1 cellular context compared by ENCODE assay signal in genomic region chr13:28470286-28470685, GRCh38.
TF ChIP-seq lines count a peak whose summit lies in the region.

No MANE protein-coding gene starts in this region.

TF ChIP-seq in HepG2, 621 proteins besides CTCF, POLR2A, EP300 and RAD21:
- TF ChIP-seq NCOR1 (IDR thresholded peaks at IDR 0.05; ENCODE audit: borderline replicate concordance, low read length) (no peak), DMAP1 (CRISPR knock-in tag; IDR thresholded peaks at IDR 0.05) (no peak), POGZ (CRISPR knock-in tag; IDR thresholded peaks at IDR 0.05) (no peak), TEAD3 (CRISPR knock-in tag; optimal IDR thresholded peaks at IDR 0.05; ENCODE audit: borderline replicate concordance) (no peak), ZNF746 (CRISPR knock-in tag; IDR thresholded peaks at IDR 0.05) (no peak), RBM39 (IDR thresholded peaks at IDR 0.05; ENCODE audit: low read depth, low read length, poor library complexity, severe bottlenecking) (no peak), ZNF792 (CRISPR knock-in tag; IDR thresholded peaks at IDR 0.05) (no peak), ZFX (CRISPR knock-in tag; IDR thresholded peaks at IDR 0.05; ENCODE audit: low read depth) (no peak), ZFP36L1 (CRISPR knock-in tag; IDR thresholded peaks at IDR 0.05) (no peak), ZSCAN29 (CRISPR knock-in tag; conservative IDR thresholded peaks at IDR 0.05) (no peak), ZNF441 (CRISPR knock-in tag; IDR thresholded peaks at IDR 0.05; ENCODE audit: borderline replicate concordance) (no peak), ATRX (CRISPR knock-in tag; IDR thresholded peaks at IDR 0.05; ENCODE audit: borderline replicate concordance) (no peak), ZNF816 (CRISPR knock-in tag; IDR thresholded peaks at IDR 0.05; ENCODE audit: borderline replicate concordance) (no peak), ZSCAN31 (CRISPR knock-in tag; IDR thresholded peaks at IDR 0.05; ENCODE audit: low read depth) (no peak)
- TF ChIP-seq, protein P1, sequence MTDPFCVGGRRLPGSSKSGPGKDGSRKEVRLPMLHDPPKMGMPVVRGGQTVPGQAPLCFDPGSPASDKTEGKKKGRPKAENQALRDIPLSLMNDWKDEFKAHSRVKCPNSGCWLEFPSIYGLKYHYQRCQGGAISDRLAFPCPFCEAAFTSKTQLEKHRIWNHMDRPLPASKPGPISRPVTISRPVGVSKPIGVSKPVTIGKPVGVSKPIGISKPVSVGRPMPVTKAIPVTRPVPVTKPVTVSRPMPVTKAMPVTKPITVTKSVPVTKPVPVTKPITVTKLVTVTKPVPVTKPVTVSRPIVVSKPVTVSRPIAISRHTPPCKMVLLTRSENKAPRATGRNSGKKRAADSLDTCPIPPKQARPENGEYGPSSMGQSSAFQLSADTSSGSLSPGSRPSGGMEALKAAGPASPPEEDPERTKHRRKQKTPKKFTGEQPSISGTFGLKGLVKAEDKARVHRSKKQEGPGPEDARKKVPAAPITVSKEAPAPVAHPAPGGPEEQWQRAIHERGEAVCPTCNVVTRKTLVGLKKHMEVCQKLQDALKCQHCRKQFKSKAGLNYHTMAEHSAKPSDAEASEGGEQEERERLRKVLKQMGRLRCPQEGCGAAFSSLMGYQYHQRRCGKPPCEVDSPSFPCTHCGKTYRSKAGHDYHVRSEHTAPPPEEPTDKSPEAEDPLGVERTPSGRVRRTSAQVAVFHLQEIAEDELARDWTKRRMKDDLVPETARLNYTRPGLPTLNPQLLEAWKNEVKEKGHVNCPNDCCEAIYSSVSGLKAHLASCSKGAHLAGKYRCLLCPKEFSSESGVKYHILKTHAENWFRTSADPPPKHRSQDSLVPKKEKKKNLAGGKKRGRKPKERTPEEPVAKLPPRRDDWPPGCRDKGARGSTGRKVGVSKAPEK (CRISPR knock-in tag; IDR thresholded peaks at IDR 0.05; ENCODE audit: borderline replicate concordance), result no peak
- TF ChIP-seq, protein P2, sequence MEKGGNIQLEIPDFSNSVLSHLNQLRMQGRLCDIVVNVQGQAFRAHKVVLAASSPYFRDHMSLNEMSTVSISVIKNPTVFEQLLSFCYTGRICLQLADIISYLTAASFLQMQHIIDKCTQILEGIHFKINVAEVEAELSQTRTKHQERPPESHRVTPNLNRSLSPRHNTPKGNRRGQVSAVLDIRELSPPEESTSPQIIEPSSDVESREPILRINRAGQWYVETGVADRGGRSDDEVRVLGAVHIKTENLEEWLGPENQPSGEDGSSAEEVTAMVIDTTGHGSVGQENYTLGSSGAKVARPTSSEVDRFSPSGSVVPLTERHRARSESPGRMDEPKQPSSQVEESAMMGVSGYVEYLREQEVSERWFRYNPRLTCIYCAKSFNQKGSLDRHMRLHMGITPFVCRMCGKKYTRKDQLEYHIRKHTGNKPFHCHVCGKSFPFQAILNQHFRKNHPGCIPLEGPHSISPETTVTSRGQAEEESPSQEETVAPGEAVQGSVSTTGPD (CRISPR knock-in tag; IDR thresholded peaks at IDR 0.05), result no peak
- TF ChIP-seq, protein P3, sequence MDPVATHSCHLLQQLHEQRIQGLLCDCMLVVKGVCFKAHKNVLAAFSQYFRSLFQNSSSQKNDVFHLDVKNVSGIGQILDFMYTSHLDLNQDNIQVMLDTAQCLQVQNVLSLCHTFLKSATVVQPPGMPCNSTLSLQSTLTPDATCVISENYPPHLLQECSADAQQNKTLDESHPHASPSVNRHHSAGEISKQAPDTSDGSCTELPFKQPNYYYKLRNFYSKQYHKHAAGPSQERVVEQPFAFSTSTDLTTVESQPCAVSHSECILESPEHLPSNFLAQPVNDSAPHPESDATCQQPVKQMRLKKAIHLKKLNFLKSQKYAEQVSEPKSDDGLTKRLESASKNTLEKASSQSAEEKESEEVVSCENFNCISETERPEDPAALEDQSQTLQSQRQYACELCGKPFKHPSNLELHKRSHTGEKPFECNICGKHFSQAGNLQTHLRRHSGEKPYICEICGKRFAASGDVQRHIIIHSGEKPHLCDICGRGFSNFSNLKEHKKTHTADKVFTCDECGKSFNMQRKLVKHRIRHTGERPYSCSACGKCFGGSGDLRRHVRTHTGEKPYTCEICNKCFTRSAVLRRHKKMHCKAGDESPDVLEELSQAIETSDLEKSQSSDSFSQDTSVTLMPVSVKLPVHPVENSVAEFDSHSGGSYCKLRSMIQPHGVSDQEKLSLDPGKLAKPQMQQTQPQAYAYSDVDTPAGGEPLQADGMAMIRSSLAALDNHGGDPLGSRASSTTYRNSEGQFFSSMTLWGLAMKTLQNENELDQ (CRISPR knock-in tag; IDR thresholded peaks at IDR 0.05; ENCODE audit: borderline replicate concordance), result no peak
